ENCODE assay signal across 1 cellular context in the genomic region with DNA sequence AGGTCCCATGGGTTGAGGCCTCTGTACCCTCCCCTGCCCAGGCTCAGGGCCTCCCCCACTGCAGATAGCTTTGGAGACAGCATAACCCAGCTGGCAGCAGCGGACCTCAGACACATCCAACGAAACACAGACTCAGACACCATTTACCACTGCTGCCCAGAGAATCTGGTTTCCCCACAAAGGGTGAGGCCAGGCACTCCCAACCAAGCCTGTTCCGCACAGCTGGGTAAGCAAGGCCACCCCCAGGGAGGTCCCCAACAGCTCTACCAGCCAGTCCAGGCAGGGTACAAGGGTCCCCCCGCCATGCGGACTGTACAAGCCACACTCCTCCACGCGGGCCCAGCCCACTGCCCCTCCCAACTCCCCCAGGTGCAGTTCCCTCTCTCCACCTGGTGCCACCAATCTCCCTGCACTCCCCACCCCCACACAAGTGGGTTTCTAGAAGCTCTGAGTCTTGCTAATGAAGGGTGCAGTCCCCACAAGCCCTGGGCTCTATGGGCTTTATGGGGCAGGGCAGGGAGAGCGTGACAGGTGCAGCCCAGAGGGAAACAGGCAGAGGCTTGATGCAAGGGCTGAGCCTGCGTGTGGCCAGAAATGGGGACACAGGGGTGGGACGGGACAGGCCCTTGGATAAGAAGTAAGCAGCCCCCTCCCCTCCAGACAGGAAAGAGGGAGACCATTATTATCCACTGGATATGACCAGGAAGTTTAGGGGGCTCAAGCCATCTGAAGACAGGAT.
A peak's percentile ranks its signal among the peaks of the same experiment; 100 is the strongest.
TF ChIP-seq lines count a peak whose summit lies in the region.

No MANE protein-coding gene starts in this region.

TF ChIP-seq in HepG2, 621 proteins besides CTCF, POLR2A, EP300 and RAD21 (continued from another document and continues in another):
- 0 out of 2 replicates have a peak, but pooled peaks have one; percentile 23 for TF ChIP-seq HNRNPL (IDR thresholded peaks at IDR 0.05; ENCODE audit: low read depth, low read length)
- TF ChIP-seq SNRNP70 (IDR thresholded peaks at IDR 0.05; ENCODE audit: low read depth, low read length): no peak
- no peak for TF ChIP-seq ETS1 (CRISPR knock-in tag; IDR thresholded peaks at IDR 0.05)
- TF ChIP-seq AGO2 (optimal IDR thresholded peaks at IDR 0.05; ENCODE audit: low read depth, low read length): peak; percentile 47
- no peak for TF ChIP-seq HDAC6 (IDR thresholded peaks at IDR 0.05; ENCODE audit: low read depth, low read length)
- TF ChIP-seq ZNF605 (CRISPR knock-in tag; IDR thresholded peaks at IDR 0.05): peak; percentile 60; the same call in 1 of the 2 replicates
- peak; percentile 18; the same call in 1 of the 2 replicates for TF ChIP-seq DNMT1 (CRISPR knock-in tag; IDR thresholded peaks at IDR 0.05)
- TF ChIP-seq ZNF567 (CRISPR knock-in tag; IDR thresholded peaks at IDR 0.05; ENCODE audit: borderline replicate concordance): no peak
- TF ChIP-seq, protein P1, sequence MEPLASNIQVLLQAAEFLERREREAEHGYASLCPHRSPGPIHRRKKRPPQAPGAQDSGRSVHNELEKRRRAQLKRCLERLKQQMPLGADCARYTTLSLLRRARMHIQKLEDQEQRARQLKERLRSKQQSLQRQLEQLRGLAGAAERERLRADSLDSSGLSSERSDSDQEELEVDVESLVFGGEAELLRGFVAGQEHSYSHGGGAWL (CRISPR knock-in tag; IDR thresholded peaks at IDR 0.05): no peak
- no peak for TF ChIP-seq HMG20A (CRISPR knock-in tag; IDR thresholded peaks at IDR 0.05; ENCODE audit: borderline replicate concordance)
- TF ChIP-seq MYC (CRISPR knock-in tag; IDR thresholded peaks at IDR 0.05; ENCODE audit: borderline replicate concordance): 0 out of 2 replicates have a peak, but pooled peaks have one; percentile 36
- TF ChIP-seq ZNF124 (CRISPR knock-in tag; IDR thresholded peaks at IDR 0.05): no peak
- TF ChIP-seq CREBL2 (CRISPR knock-in tag; IDR thresholded peaks at IDR 0.05; ENCODE audit: borderline replicate concordance): no peak
- peak; percentile 73 for TF ChIP-seq KDM2A (CRISPR knock-in tag; IDR thresholded peaks at IDR 0.05; ENCODE audit: borderline replicate concordance, low read depth)
- 0 out of 2 replicates have a peak, but pooled peaks have one; percentile 22 for TF ChIP-seq ZBTB3 (CRISPR knock-in tag; IDR thresholded peaks at IDR 0.05; ENCODE audit: borderline replicate concordance, low read depth)
- no peak for TF ChIP-seq ZGPAT (CRISPR knock-in tag; IDR thresholded peaks at IDR 0.05)
- TF ChIP-seq SRSF9 (IDR thresholded peaks at IDR 0.05; ENCODE audit: borderline replicate concordance, insufficient read depth, low read depth, low read length, poor library complexity, severe bottlenecking): no peak
- TF ChIP-seq ZNF556 (CRISPR knock-in tag; IDR thresholded peaks at IDR 0.05; ENCODE audit: borderline replicate concordance): peak; percentile 60; the same call in 1 of the 2 replicates
- TF ChIP-seq ZNF30 (CRISPR knock-in tag; IDR thresholded peaks at IDR 0.05): no peak
- no peak for TF ChIP-seq FOXO4 (CRISPR knock-in tag; conservative IDR thresholded peaks at IDR 0.05)
- TF ChIP-seq SP140L (CRISPR knock-in tag; IDR thresholded peaks at IDR 0.05; ENCODE audit: borderline replicate concordance): no peak
- TF ChIP-seq LCORL (IDR thresholded peaks at IDR 0.05): no peak
- peak; percentile 59; the same call in 1 of the 2 replicates for TF ChIP-seq LCORL (CRISPR knock-in tag; IDR thresholded peaks at IDR 0.05)
- no peak for TF ChIP-seq PAX8 (CRISPR knock-in tag; IDR thresholded peaks at IDR 0.05; ENCODE audit: borderline replicate concordance)
- TF ChIP-seq KLF6 (CRISPR knock-in tag; IDR thresholded peaks at IDR 0.05): no peak
- TF ChIP-seq THRA (CRISPR knock-in tag; IDR thresholded peaks at IDR 0.05; ENCODE audit: borderline replicate concordance): no peak
- TF ChIP-seq ZSCAN9 (CRISPR knock-in tag; IDR thresholded peaks at IDR 0.05; ENCODE audit: borderline replicate concordance): 0 out of 2 replicates have a peak, but pooled peaks have one; percentile 7
- TF ChIP-seq ZNF792 (CRISPR knock-in tag; IDR thresholded peaks at IDR 0.05): no peak
- TF ChIP-seq SP4 (CRISPR knock-in tag; IDR thresholded peaks at IDR 0.05): peak; percentile 68; the same call in 1 of the 2 replicates
- TF ChIP-seq BRCA1 (CRISPR knock-in tag; IDR thresholded peaks at IDR 0.05): no peak
- no peak for TF ChIP-seq ZBTB38 (CRISPR knock-in tag; IDR thresholded peaks at IDR 0.05)
- TF ChIP-seq, protein P2, sequence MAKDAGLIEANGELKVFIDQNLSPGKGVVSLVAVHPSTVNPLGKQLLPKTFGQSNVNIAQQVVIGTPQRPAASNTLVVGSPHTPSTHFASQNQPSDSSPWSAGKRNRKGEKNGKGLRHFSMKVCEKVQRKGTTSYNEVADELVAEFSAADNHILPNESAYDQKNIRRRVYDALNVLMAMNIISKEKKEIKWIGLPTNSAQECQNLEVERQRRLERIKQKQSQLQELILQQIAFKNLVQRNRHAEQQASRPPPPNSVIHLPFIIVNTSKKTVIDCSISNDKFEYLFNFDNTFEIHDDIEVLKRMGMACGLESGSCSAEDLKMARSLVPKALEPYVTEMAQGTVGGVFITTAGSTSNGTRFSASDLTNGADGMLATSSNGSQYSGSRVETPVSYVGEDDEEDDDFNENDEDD (CRISPR knock-in tag; IDR thresholded peaks at IDR 0.05; ENCODE audit: borderline replicate concordance): no peak
- TF ChIP-seq CREM (IDR thresholded peaks at IDR 0.05): no peak
- TF ChIP-seq CREM (CRISPR knock-in tag; IDR thresholded peaks at IDR 0.05): no peak
- no peak for TF ChIP-seq MTF2 (CRISPR knock-in tag; IDR thresholded peaks at IDR 0.05; ENCODE audit: borderline replicate concordance)
- TF ChIP-seq, protein P3, sequence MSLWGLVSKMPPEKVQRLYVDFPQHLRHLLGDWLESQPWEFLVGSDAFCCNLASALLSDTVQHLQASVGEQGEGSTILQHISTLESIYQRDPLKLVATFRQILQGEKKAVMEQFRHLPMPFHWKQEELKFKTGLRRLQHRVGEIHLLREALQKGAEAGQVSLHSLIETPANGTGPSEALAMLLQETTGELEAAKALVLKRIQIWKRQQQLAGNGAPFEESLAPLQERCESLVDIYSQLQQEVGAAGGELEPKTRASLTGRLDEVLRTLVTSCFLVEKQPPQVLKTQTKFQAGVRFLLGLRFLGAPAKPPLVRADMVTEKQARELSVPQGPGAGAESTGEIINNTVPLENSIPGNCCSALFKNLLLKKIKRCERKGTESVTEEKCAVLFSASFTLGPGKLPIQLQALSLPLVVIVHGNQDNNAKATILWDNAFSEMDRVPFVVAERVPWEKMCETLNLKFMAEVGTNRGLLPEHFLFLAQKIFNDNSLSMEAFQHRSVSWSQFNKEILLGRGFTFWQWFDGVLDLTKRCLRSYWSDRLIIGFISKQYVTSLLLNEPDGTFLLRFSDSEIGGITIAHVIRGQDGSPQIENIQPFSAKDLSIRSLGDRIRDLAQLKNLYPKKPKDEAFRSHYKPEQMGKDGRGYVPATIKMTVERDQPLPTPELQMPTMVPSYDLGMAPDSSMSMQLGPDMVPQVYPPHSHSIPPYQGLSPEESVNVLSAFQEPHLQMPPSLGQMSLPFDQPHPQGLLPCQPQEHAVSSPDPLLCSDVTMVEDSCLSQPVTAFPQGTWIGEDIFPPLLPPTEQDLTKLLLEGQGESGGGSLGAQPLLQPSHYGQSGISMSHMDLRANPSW (CRISPR knock-in tag; IDR thresholded peaks at IDR 0.05; ENCODE audit: borderline replicate concordance): no peak
- TF ChIP-seq ZNF768 (CRISPR knock-in tag; IDR thresholded peaks at IDR 0.05): 0 out of 2 replicates have a peak, but pooled peaks have one; percentile 9
- TF ChIP-seq FOXP1 (IDR thresholded peaks at IDR 0.05): no peak
- no peak for TF ChIP-seq FOXP1 (CRISPR knock-in tag; IDR thresholded peaks at IDR 0.05)
- TF ChIP-seq ZNF326 (CRISPR knock-in tag; IDR thresholded peaks at IDR 0.05; ENCODE audit: borderline replicate concordance): peak; percentile 85
- no peak for TF ChIP-seq RFXANK (CRISPR knock-in tag; IDR thresholded peaks at IDR 0.05)
- TF ChIP-seq CAMTA2 (CRISPR knock-in tag; IDR thresholded peaks at IDR 0.05; ENCODE audit: borderline replicate concordance): no peak
- TF ChIP-seq MLXIP (CRISPR knock-in tag; IDR thresholded peaks at IDR 0.05; ENCODE audit: borderline replicate concordance): no peak
- no peak for TF ChIP-seq SALL2 (CRISPR knock-in tag; IDR thresholded peaks at IDR 0.05)
